In the genomic region with DNA sequence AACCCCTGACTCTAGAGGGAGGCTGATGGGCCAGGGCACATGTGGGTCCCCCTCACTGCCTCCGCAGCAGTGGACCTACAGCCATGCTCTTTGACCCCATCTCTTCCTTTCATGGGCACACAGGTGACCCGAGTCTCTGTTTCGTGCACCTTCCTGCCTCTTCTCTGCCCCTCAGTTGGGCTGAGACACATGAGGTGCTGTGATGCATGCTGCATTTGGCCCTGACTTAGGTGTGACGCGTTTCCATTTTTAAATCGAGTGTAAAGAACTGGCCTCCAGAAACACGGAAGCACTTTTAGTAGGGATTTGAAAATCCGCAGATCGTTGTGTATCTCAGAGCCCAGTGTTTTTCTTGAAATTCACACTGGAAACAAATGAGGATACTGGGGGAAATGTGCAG, we compare ENCODE assay signal across 32 cellular contexts. TPM values are rescaled to one million over a fixed set of nuclear protein-coding genes. Genes with fewer than 3 reads are reported as not detected.
"Had no signal": no experiment of that assay in that cellular context is flagged by ENCODE, and none has a peak within 500 bp of the region (broad histone marks: within the 10 kb centered on the region; RNA-seq: fewer than 3 reads in every experiment).

No MANE protein-coding gene starts in this region.

- H3K36me3 Mint-ChIP-seq: immature natural killer cell had no signal

- H3K9me3 ChIP-seq: left lung, pancreas, right lobe of liver, thoracic aorta, upper lobe of left lung had no signal

- DNase-seq: activated B cell treated with CpG ODN at 0.5 μM for 24 hours; activated CD4-positive, alpha-beta T cell treated with anti-CD3 and anti-CD28 coated beads for 36 hours; activated CD4-positive, alpha-beta T cell treated with anti-CD3 and anti-CD28 coated beads, Interleukin-2, amount 50 U/mL, for 4 hours; activated CD8-positive, alpha-beta memory T cell treated with anti-CD3 and anti-CD28 coated beads for 24 hours; activated CD8-positive, alpha-beta memory T cell treated with anti-CD3 and anti-CD28 coated beads, Interleukin-2, amount 50 U/mL, for 4 hours; activated effector memory CD4-positive, alpha-beta T cell treated with Interleukin-2 at 50 U/mL for 16 hours; activated T-cell treated with anti-CD3 and anti-CD28 coated beads, Interleukin-2, amount 50 U/mL, for 48 hours; amniotic stem cell; effector CD8-positive, alpha-beta T cell; foreskin melanocyte; immature natural killer cell; left lung; naive thymus-derived CD4-positive, alpha-beta T cell; pancreas; right lobe of liver; stimulated activated CD4-positive, alpha-beta T cell treated with anti-CD3 and anti-CD28 coated beads, Interleukin-2, amount 100 ng/mL, for 48 hours; stimulated activated CD8-positive, alpha-beta memory T cell treated with anti-CD3 and anti-CD28 coated beads, Interleukin-4, amount 100 ng/mL, for 48 hours; stimulated activated naive CD4-positive, alpha-beta T cell; T1000; upper lobe of left lung had no signal

- H3K27me3 Mint-ChIP-seq: activated B cell treated with CpG ODN at 0.5 μM for 24 hours; activated CD4-positive, alpha-beta T cell treated with anti-CD3 and anti-CD28 coated beads for 36 hours; naive thymus-derived CD4-positive, alpha-beta T cell had no signal

- FAIRE-seq: bronchial epithelial cell, endothelial cell of umbilical vein, pancreas had no signal

- H3K4me1 ChIP-seq: pancreas had no signal

- H3K4me3 ChIP-seq: hepatocyte, left lung, pancreas, right lobe of liver, skin epidermis, thoracic aorta, upper lobe of left lung had no signal

- H3K27ac ChIP-seq: hepatocyte, left lung, pancreas, right lobe of liver, skin epidermis, thoracic aorta, upper lobe of left lung had no signal

- H3K4me3 Mint-ChIP-seq: activated B cell treated with CpG ODN at 0.5 μM for 24 hours; activated CD4-positive, alpha-beta T cell treated with anti-CD3 and anti-CD28 coated beads for 36 hours; immature natural killer cell; naive thymus-derived CD4-positive, alpha-beta T cell; T-helper 1 cell treated with Interleukin-12 subunit alpha and Interleukin-12 subunit beta and Interleukin-4 antibody, amounts not matched to agents 30 μg/mL and 1 μg/mL, for 36 hours had no signal

- ATAC-seq: activated CD4-positive, alpha-beta T cell treated with anti-CD3 and anti-CD28 coated beads for 36 hours; activated naive CD4-positive, alpha-beta T cell treated with anti-CD3 and anti-CD28 coated beads, Interleukin-2, amount 50 U/mL, for 72 hours; esophagus mucosa; left lung; naive thymus-derived CD4-positive, alpha-beta T cell; pancreas; right lobe of liver had no signal

- H2AFZ ChIP-seq: hepatocyte had no signal

- H3K4me2 ChIP-seq: hepatocyte had no signal

- H3K27me3 ChIP-seq: hepatocyte, left lung, pancreas, right lobe of liver, upper lobe of left lung had no signal

- H3K9me3 Mint-ChIP-seq: immature natural killer cell; naive thymus-derived CD4-positive, alpha-beta T cell; T-helper 1 cell treated with Interleukin-12 subunit alpha and Interleukin-12 subunit beta and Interleukin-4 antibody, amounts not matched to agents 30 μg/mL and 1 μg/mL, for 36 hours had no signal

- H3K27ac Mint-ChIP-seq: activated B cell treated with CpG ODN at 0.5 μM for 24 hours; activated CD4-positive, alpha-beta T cell treated with anti-CD3 and anti-CD28 coated beads for 36 hours; activated naive CD4-positive, alpha-beta T cell treated with anti-CD3 and anti-CD28 coated beads, Interleukin-2, amount 50 U/mL, for 72 hours; naive thymus-derived CD4-positive, alpha-beta T cell; T-helper 1 cell treated with Interleukin-12 subunit alpha and Interleukin-12 subunit beta and Interleukin-4 antibody, amounts not matched to agents 30 μg/mL and 1 μg/mL, for 36 hours had no signal

RNA-seq across cellular contexts. Expression of a gene that starts 24.6 kb away (rescaled TPM):
- total RNA-seq: activated B cell treated with CpG ODN at 0.5 μM for 24 hours; activated CD4-positive, alpha-beta T cell treated with anti-CD3 and anti-CD28 coated beads for 36 hours; bronchial epithelial cell; chondrocyte; endothelial cell of umbilical vein; esophagus mucosa; hepatocyte; kidney epithelial cell; left lung; lung microvascular endothelial cell; naive thymus-derived CD4-positive, alpha-beta T cell; pancreas; pulmonary artery endothelial cell; right lobe of liver; thoracic aorta; upper lobe of left lung had no signal
- polyA plus RNA-seq: endothelial cell of umbilical vein; hepatocyte; immature natural killer cell; naive thymus-derived CD4-positive, alpha-beta T cell; pancreas had no signal
